ENCODE assay signal across 8 cellular contexts in genomic region chr17:77107506-77108433, GRCh38. TPM values are rescaled to one million over a fixed set of nuclear protein-coding genes. Genes with fewer than 3 reads are reported as not detected.
DNase-seq lines count a peak whose midpoint lies in the region; ATAC-seq, FAIRE-seq and TF ChIP-seq lines count a peak whose summit lies in the region.

No MANE protein-coding gene starts in this region.

- H3K4me1 Mint-ChIP-seq in CD8-positive, alpha-beta T cell (ENCODE audit: low read depth), result peaks cover 31% of the 10 kb centered on the region

- no peak for TF ChIP-seq POLR2A in upper lobe of left lung (IDR thresholded peaks at IDR 0.05)

- TF ChIP-seq CTCF in CD8-positive, alpha-beta T cell (IDR thresholded peaks at IDR 0.05), result no peak
- TF ChIP-seq CTCF in kidney (IDR thresholded peaks at IDR 0.05; ENCODE audit: borderline replicate concordance, extremely low read depth, insufficient read depth) (no peak), upper lobe of left lung (IDR thresholded peaks at IDR 0.05) (no peak), WERI-Rb-1 (IDR thresholded peaks at IDR 0.05; ENCODE audit: low read depth, low read length) (no peak)

- peaks cover 27% of the 10 kb centered on the region for H3K4me1 ChIP-seq in CD8-positive, alpha-beta T cell (ENCODE audit: insufficient read depth, low read length)
- H3K4me1 ChIP-seq in kidney (ENCODE audit: control insufficient read depth in 1 of 2, insufficient read depth in 1 of 2, low read depth in 1 of 2, low read length in 2 of 2) (peaks cover 15 to 17% of the 10 kb centered on the region in 2 donors), upper lobe of left lung (peaks cover 18 to 39% (median 32%) of the 10 kb centered on the region in 4 donors)

- H3K27ac ChIP-seq in CD8-positive, alpha-beta T cell (ENCODE audit: low read depth, low read length), result no peak overlapping the region
- H3K27ac ChIP-seq in kidney (ENCODE audit: low read depth in 2 of 2, low read length in 2 of 2) (peak overlapping the region; percentile 18 to 93), upper lobe of left lung (peak overlapping the region; percentile 74 to 88 (median 83)), WERI-Rb-1 (no peak overlapping the region)

- H3K36me3 Mint-ChIP-seq in CD8-positive, alpha-beta T cell, result no peaks in the 10 kb centered on the region

- peak overlapping the region; percentile 63 for H3K27ac Mint-ChIP-seq in CD8-positive, alpha-beta T cell

- peak; percentile 81 for ATAC-seq in CD8-positive, alpha-beta T cell
- ATAC-seq in GM21576 (IDR thresholded peaks at IDR 0.05; ENCODE audit: unreplicated experiment), result peak; percentile 57
- ATAC-seq in activated CD4-positive, CD25-positive, alpha-beta regulatory T cell treated with anti-CD3 and anti-CD28 coated beads, Interleukin-2, amount 50 U/mL, for 24 hours, result peak; percentile 81 to 87
- no peak for ATAC-seq in upper lobe of left lung (ENCODE audit: low FRiP score in 2 of 2)

- H3K9me3 ChIP-seq in CD8-positive, alpha-beta T cell (ENCODE audit: low read length), result no peaks in the 10 kb centered on the region
- no peaks in the 10 kb centered on the region for H3K9me3 ChIP-seq in kidney (ENCODE audit: control insufficient read depth in 1 of 2, low read length in 2 of 2)
- H3K9me3 ChIP-seq in upper lobe of left lung, result no peaks in the 10 kb centered on the region
- H3K9me3 ChIP-seq in WERI-Rb-1 (ENCODE audit: severe bottlenecking), result peaks cover 4% of the 10 kb centered on the region

- no peak overlapping the region for H3K9ac ChIP-seq in kidney (ENCODE audit: low read length in 2 of 2)

- no peaks in the 10 kb centered on the region for H3K9me3 Mint-ChIP-seq in CD8-positive, alpha-beta T cell

- intact Hi-C loops in CD8-positive, alpha-beta T cell (cut with DNase I, micrococcal nuclease), result no loop called here
- intact Hi-C loops in kidney (cut with DNase I), result no loop called here

- no peak overlapping the region for H3K4me3 ChIP-seq in CD8-positive, alpha-beta T cell (ENCODE audit: low read depth, low read length)
- H3K4me3 ChIP-seq in kidney (ENCODE audit: low read length in 2 of 2), result no peak overlapping the region
- H3K4me3 ChIP-seq in upper lobe of left lung, result no peak overlapping the region
- no peak overlapping the region for H3K4me3 ChIP-seq in WERI-Rb-1 (ENCODE audit: low read depth, low read length)

- no peaks in the 10 kb centered on the region for H3K27me3 ChIP-seq in CD8-positive, alpha-beta T cell (ENCODE audit: insufficient read depth, low read length)
- H3K27me3 ChIP-seq in upper lobe of left lung, result no peaks in the 10 kb centered on the region
- H3K27me3 ChIP-seq in WERI-Rb-1 (ENCODE audit: insufficient read depth, low read depth, severe bottlenecking), result no peaks in the 10 kb centered on the region

- no peaks in the 10 kb centered on the region for H3K27me3 Mint-ChIP-seq in CD8-positive, alpha-beta T cell (ENCODE audit: low read depth)

- CTCF ChIA-PET in CD8-positive, alpha-beta T cell (lab: Charles Lee), result interaction anchor here (0.6 to 1.2 kb wide), 2 partner anchors 21 to 26 kb away, joined by 3 read pairs; no protein-coding TSS in a partner anchor

- H3K4me3 Mint-ChIP-seq in CD8-positive, alpha-beta T cell, result peak overlapping the region; percentile 52

- WGBS in upper lobe of left lung, 2 donors, result 83 to 84% methylated on average over 23 of the region's 23 CpGs

- FAIRE-seq in kidney (lab: Jason Lieb, UNC), result no peak
- no peak for FAIRE-seq in frontal cortex (lab: Jason Lieb, UNC)

- H3K36me3 ChIP-seq in CD8-positive, alpha-beta T cell (ENCODE audit: insufficient read depth, low read length), result no peaks in the 10 kb centered on the region
- no peaks in the 10 kb centered on the region for H3K36me3 ChIP-seq in kidney (ENCODE audit: control insufficient read depth in 1 of 2, insufficient read depth in 2 of 2, low read length in 2 of 2)
- no peaks in the 10 kb centered on the region for H3K36me3 ChIP-seq in upper lobe of left lung
- no peaks in the 10 kb centered on the region for H3K36me3 ChIP-seq in WERI-Rb-1

- no peak for TF ChIP-seq EP300 in upper lobe of left lung (IDR thresholded peaks at IDR 0.05)

- peak; percentile 33 to 86 (median 60) for DNase-seq in CD8-positive, alpha-beta T cell
- DNase-seq in kidney (no peak), upper lobe of left lung (no peak), frontal cortex (ENCODE audit: low spot score in 2 of 2) (no peak), WERI-Rb-1 (no peak), NCI-H2107 treated with DMSO at 0.1 percent for 48 hours (lab: John Stamatoyannopoulos, UW; ENCODE audit: unreplicated experiment) (no peak)

- POLR2A ChIA-PET in CD8-positive, alpha-beta T cell (lab: Charles Lee), result interaction anchor here (1.0 to 1.3 kb wide), 3 partner anchors 10 to 76 kb away, joined by 3 to 4 read pairs (median 4); no protein-coding TSS in a partner anchor

RNA-seq across cellular contexts. Expression of gene SEC14L1, which starts 33.0 kb away (rescaled TPM):
- 100 to 1,000 TPM; 114 to 118 TPM for total RNA-seq in CD8-positive, alpha-beta T cell
- total RNA-seq in kidney (157 TPM), upper lobe of left lung (100 to 1,000 TPM; 100 to 291 (median 145) TPM), frontal cortex (56.3 TPM)
- 49.2 TPM for polyA plus RNA-seq in kidney (ENCODE audit: insufficient read depth, low read depth, low replicate concordance)

Comparison
In these comparisons a context has a peak if more than half of its experiments do, and no peak if none do; other contexts are left out.
1. ATAC-seq: peak in CD8-positive, alpha-beta T cell (single experiment), GM21576 (single experiment) and activated CD4-positive, CD25-positive, alpha-beta regulatory T cell treated with anti-CD3 and anti-CD28 coated beads, Interleukin-2, amount 50 U/mL, for 24 hours (2 of 2); none in upper lobe of left lung (0 of 2).
2. DNase-seq: peak in CD8-positive, alpha-beta T cell (7 of 7); none in kidney (single experiment), upper lobe of left lung (0 of 2), frontal cortex (0 of 2), WERI-Rb-1 (single experiment) and NCI-H2107 treated with DMSO at 0.1 percent for 48 hours (single experiment).
3. H3K27ac ChIP-seq: peak in kidney (2 of 2) and upper lobe of left lung (4 of 4); none in CD8-positive, alpha-beta T cell (single experiment) and WERI-Rb-1 (single experiment).